In genomic region chr2:235001237-235002133, GRCh38 we compare ENCODE assay signal across 18 cellular contexts. TPM values are rescaled to one million over a fixed set of nuclear protein-coding genes. Genes with fewer than 3 reads are reported as not detected.
DNase-seq lines count a peak whose midpoint lies in the region; ATAC-seq and TF ChIP-seq lines count a peak whose summit lies in the region.
"Had no signal": no experiment of that assay in that cellular context is flagged by ENCODE, and none has a peak within 500 bp of the region (broad histone marks: within the 10 kb centered on the region; RNA-seq: fewer than 3 reads in every experiment).

No MANE protein-coding gene starts in this region.

- WGBS in body of pancreas, 2 donors = 39 to 49% methylated on average over 21 to 25 of the region's 25 CpGs
- 67 to 76% methylated on average over 25 of the region's 25 CpGs for WGBS in testis, 2 donors

- TF ChIP-seq POLR2A in body of pancreas (IDR thresholded peaks at IDR 0.05) (peak in 1 of 3 donors; percentile 2), testis (IDR thresholded peaks at IDR 0.05) (no peak)

- ATAC-seq in body of pancreas = no peak
- ATAC-seq: lower lobe of right lung had no signal

- no peak overlapping the region for H3K4me3 ChIP-seq in body of pancreas
- H3K4me3 ChIP-seq in testis = no peak overlapping the region
- no peak overlapping the region for H3K4me3 ChIP-seq in dorsolateral prefrontal cortex
- H3K4me3 ChIP-seq: ascending aorta, coronary artery, lower lobe of right lung, upper lobe of left lung had no signal

- TF ChIP-seq CTCF in body of pancreas (IDR thresholded peaks at IDR 0.05) (no peak), testis (IDR thresholded peaks at IDR 0.05) (no peak), dorsolateral prefrontal cortex (IDR thresholded peaks at IDR 0.05 in 54 of 56, conservative IDR thresholded peaks at IDR 0.05 in 2 of 56; ENCODE audit: low read depth in 1 of 56, partially characterized antibody in 56 of 56) (no peak)

- H3K4me1 ChIP-seq in body of pancreas = peaks cover 97% of the 10 kb centered on the region
- H3K4me1 ChIP-seq in testis = peaks cover 76% of the 10 kb centered on the region

- H3K27me3 ChIP-seq in body of pancreas (no peaks in the 10 kb centered on the region), testis (no peaks in the 10 kb centered on the region), dorsolateral prefrontal cortex (no peaks in the 10 kb centered on the region)
- H3K27me3 ChIP-seq: ascending aorta, upper lobe of left lung had no signal

- DNase-seq in NCI-H226 = peak; percentile 28
- DNase-seq in body of pancreas = peak in 1 of 4 donors; percentile 57
- DNase-seq in mucosa of gallbladder (ENCODE audit: low spot score) = peak; percentile 59
- DNase-seq in testis = peak; percentile 73
- no peak for DNase-seq in AG08396 (ENCODE audit: low spot score)
- no peak for DNase-seq in COLO829 (ENCODE audit: low spot score)
- no peak for DNase-seq in activated effector memory CD4-positive, alpha-beta T cell treated with anti-CD3 and anti-CD28 coated beads, Interleukin-2, amount 50 U/mL, for 16 hours
- no peak for DNase-seq in dorsolateral prefrontal cortex
- DNase-seq: activated CD4-positive, alpha-beta T cell treated with anti-CD3 and anti-CD28 coated beads for 4 hours; activated CD8-positive, alpha-beta memory T cell treated with anti-CD3 and anti-CD28 coated beads, Interleukin-2, amount 50 U/mL, for 4 hours; activated naive CD4-positive, alpha-beta T cell treated with Interleukin-2 at 50 U/mL for 16 hours; CD4-positive, CD25-positive, alpha-beta regulatory T cell; KG1; lower lobe of right lung; NCI-H1092 treated with DMSO at 0.1 percent for 48 hours; upper lobe of left lung had no signal

- H3K9me3 ChIP-seq in body of pancreas (no peaks in the 10 kb centered on the region), testis (no peaks in the 10 kb centered on the region)
- H3K9me3 ChIP-seq: ascending aorta, lower lobe of right lung, upper lobe of left lung had no signal

- H3K36me3 ChIP-seq in body of pancreas (replicated peaks in 1 of 2; ENCODE audit: insufficient read depth in 1 of 2, low read depth in 2 of 2) (no peaks in the 10 kb centered on the region), testis (ENCODE audit: low read depth, missing control alignments) (no peaks in the 10 kb centered on the region)
- H3K36me3 ChIP-seq: ascending aorta had no signal

- intact Hi-C loops in body of pancreas (cut with DNase I) (no loop called here), testis (cut with DNase I; ENCODE audit: low total_unique reads) (no loop called here), dorsolateral prefrontal cortex (cut with DNase I) (loop anchor here in 1 of 2 donors (10.0 kb wide), 1 partner anchor 53 kb away; no protein-coding TSS in a partner anchor)

- H3K27ac ChIP-seq in body of pancreas (peak overlapping the region; percentile 75 to 92 (median 92)), testis (peak overlapping the region; percentile 3 to 51), dorsolateral prefrontal cortex (peak overlapping the region in 1 of 59 donors; percentile 7)
- H3K27ac ChIP-seq: ascending aorta, coronary artery, lower lobe of right lung had no signal

RNA-seq across cellular contexts. Expression of gene SH3BP4, which starts 49.7 kb away (rescaled TPM):
- total RNA-seq in body of pancreas (10 to 100 TPM; 62.6 to 71.9 TPM), mucosa of gallbladder (51.7 TPM), testis (10 to 100 TPM; 64.4 to 88.5 TPM), dorsolateral prefrontal cortex (10 to 100 TPM; 10.0 to 57.7 (median 23.5) TPM)
- polyA plus RNA-seq in testis (ENCODE audit: insufficient read depth, low read depth, low replicate concordance) = 33.3 TPM
- polyA plus RNA-seq: CD4-positive, CD25-positive, alpha-beta regulatory T cell had no signal

Comparison
In these comparisons a context has a peak if more than half of its experiments do, and no peak if none do; other contexts are left out.
1. DNase-seq: peak in NCI-H226 (single experiment), mucosa of gallbladder (single experiment) and testis (single experiment); none in AG08396 (single experiment), COLO829 (single experiment), activated effector memory CD4-positive, alpha-beta T cell treated with anti-CD3 and anti-CD28 coated beads, Interleukin-2, amount 50 U/mL, for 16 hours (single experiment) and dorsolateral prefrontal cortex (0 of 10).